Comparison of ENCODE assay signal across 4 cellular contexts in the genomic region with DNA sequence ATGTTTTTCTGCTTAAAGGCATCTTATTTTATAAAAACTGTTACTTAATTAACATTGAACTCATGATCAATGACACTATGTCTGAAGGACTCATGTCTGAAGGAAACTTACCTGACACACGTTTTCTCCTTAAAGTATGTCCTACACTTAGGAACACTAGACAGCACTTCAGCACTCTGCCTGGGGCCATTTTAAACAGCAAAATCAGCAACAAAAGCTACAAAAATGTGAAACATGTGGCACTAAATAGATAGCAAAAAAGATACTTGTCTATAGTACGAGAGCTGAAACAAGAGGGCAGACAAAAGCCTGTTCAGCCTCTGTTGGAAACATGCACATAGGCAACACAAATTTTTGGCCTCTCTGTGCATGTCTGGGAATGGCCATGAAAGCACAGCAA.
TF ChIP-seq lines count a peak whose summit lies in the region.

No MANE protein-coding gene starts in this region.

TF ChIP-seq in A549, 52 proteins besides CTCF, POLR2A, EP300 and RAD21:
- TF ChIP-seq RFX5 (IDR thresholded peaks at IDR 0.05) (no peak), RNF2 (IDR thresholded peaks at IDR 0.05; ENCODE audit: borderline replicate concordance, low read depth) (no peak), RARB (CRISPR knock-in tag; IDR thresholded peaks at IDR 0.05) (no peak)
TF ChIP-seq in A549: peak in this region for 0.

TF ChIP-seq in GM23338, 12 proteins besides CTCF, POLR2A, EP300 and RAD21 (continues in another document):
- no peak for TF ChIP-seq REST (IDR thresholded peaks at IDR 0.05; ENCODE audit: unreplicated experiment)
- no peak for TF ChIP-seq NANOG (IDR thresholded peaks at IDR 0.05; ENCODE audit: borderline replicate concordance)
- TF ChIP-seq EZH2 (IDR thresholded peaks at IDR 0.05; ENCODE audit: low read depth, unreplicated experiment): no peak

TF ChIP-seq in H1, 55 proteins besides CTCF, POLR2A, EP300 and RAD21:
- TF ChIP-seq SRF (IDR thresholded peaks at IDR 0.05; ENCODE audit: low read depth, low read length): no peak
- no peak for TF ChIP-seq HDAC2 (IDR thresholded peaks at IDR 0.05; ENCODE audit: borderline replicate concordance in 1 of 2, low read depth in 2 of 2, low read length in 2 of 2)
- no peak for TF ChIP-seq MAFK (IDR thresholded peaks at IDR 0.05; ENCODE audit: low read depth, low read length)
- TF ChIP-seq, protein P1, sequence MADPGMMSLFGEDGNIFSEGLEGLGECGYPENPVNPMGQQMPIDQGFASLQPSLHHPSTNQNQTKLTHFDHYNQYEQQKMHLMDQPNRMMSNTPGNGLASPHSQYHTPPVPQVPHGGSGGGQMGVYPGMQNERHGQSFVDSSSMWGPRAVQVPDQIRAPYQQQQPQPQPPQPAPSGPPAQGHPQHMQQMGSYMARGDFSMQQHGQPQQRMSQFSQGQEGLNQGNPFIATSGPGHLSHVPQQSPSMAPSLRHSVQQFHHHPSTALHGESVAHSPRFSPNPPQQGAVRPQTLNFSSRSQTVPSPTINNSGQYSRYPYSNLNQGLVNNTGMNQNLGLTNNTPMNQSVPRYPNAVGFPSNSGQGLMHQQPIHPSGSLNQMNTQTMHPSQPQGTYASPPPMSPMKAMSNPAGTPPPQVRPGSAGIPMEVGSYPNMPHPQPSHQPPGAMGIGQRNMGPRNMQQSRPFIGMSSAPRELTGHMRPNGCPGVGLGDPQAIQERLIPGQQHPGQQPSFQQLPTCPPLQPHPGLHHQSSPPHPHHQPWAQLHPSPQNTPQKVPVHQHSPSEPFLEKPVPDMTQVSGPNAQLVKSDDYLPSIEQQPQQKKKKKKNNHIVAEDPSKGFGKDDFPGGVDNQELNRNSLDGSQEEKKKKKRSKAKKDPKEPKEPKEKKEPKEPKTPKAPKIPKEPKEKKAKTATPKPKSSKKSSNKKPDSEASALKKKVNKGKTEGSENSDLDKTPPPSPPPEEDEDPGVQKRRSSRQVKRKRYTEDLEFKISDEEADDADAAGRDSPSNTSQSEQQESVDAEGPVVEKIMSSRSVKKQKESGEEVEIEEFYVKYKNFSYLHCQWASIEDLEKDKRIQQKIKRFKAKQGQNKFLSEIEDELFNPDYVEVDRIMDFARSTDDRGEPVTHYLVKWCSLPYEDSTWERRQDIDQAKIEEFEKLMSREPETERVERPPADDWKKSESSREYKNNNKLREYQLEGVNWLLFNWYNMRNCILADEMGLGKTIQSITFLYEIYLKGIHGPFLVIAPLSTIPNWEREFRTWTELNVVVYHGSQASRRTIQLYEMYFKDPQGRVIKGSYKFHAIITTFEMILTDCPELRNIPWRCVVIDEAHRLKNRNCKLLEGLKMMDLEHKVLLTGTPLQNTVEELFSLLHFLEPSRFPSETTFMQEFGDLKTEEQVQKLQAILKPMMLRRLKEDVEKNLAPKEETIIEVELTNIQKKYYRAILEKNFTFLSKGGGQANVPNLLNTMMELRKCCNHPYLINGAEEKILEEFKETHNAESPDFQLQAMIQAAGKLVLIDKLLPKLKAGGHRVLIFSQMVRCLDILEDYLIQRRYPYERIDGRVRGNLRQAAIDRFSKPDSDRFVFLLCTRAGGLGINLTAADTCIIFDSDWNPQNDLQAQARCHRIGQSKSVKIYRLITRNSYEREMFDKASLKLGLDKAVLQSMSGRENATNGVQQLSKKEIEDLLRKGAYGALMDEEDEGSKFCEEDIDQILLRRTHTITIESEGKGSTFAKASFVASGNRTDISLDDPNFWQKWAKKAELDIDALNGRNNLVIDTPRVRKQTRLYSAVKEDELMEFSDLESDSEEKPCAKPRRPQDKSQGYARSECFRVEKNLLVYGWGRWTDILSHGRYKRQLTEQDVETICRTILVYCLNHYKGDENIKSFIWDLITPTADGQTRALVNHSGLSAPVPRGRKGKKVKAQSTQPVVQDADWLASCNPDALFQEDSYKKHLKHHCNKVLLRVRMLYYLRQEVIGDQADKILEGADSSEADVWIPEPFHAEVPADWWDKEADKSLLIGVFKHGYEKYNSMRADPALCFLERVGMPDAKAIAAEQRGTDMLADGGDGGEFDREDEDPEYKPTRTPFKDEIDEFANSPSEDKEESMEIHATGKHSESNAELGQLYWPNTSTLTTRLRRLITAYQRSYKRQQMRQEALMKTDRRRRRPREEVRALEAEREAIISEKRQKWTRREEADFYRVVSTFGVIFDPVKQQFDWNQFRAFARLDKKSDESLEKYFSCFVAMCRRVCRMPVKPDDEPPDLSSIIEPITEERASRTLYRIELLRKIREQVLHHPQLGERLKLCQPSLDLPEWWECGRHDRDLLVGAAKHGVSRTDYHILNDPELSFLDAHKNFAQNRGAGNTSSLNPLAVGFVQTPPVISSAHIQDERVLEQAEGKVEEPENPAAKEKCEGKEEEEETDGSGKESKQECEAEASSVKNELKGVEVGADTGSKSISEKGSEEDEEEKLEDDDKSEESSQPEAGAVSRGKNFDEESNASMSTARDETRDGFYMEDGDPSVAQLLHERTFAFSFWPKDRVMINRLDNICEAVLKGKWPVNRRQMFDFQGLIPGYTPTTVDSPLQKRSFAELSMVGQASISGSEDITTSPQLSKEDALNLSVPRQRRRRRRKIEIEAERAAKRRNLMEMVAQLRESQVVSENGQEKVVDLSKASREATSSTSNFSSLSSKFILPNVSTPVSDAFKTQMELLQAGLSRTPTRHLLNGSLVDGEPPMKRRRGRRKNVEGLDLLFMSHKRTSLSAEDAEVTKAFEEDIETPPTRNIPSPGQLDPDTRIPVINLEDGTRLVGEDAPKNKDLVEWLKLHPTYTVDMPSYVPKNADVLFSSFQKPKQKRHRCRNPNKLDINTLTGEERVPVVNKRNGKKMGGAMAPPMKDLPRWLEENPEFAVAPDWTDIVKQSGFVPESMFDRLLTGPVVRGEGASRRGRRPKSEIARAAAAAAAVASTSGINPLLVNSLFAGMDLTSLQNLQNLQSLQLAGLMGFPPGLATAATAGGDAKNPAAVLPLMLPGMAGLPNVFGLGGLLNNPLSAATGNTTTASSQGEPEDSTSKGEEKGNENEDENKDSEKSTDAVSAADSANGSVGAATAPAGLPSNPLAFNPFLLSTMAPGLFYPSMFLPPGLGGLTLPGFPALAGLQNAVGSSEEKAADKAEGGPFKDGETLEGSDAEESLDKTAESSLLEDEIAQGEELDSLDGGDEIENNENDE (IDR thresholded peaks at IDR 0.05; ENCODE audit: insufficient replicate concordance, low read length): no peak
- no peak for TF ChIP-seq KDM1A (IDR thresholded peaks at IDR 0.05; ENCODE audit: borderline replicate concordance, low read length)
- TF ChIP-seq SP1 (IDR thresholded peaks at IDR 0.05; ENCODE audit: low read depth, low read length): no peak
- no peak for TF ChIP-seq BACH1 (IDR thresholded peaks at IDR 0.05; ENCODE audit: low read length)
- TF ChIP-seq CHD1 (IDR thresholded peaks at IDR 0.05; ENCODE audit: low read depth, low read length): no peak

TF ChIP-seq in HEK293T, 16 proteins besides CTCF, POLR2A, EP300 and RAD21:
- TF ChIP-seq FOXK2 (IDR thresholded peaks at IDR 0.05) (no peak), FOXM1 (IDR thresholded peaks at IDR 0.05; ENCODE audit: borderline replicate concordance) (no peak), TARDBP (IDR thresholded peaks at IDR 0.05) (no peak), HDGF (IDR thresholded peaks at IDR 0.05; ENCODE audit: borderline replicate concordance) (no peak), ZNF384 (IDR thresholded peaks at IDR 0.05) (no peak)
